Comparison of ENCODE assay signal across 14 cellular contexts in genomic region chr4:14180166-14180565, GRCh38.
A peak's percentile ranks its signal among the peaks of the same experiment; 100 is the strongest.
DNase-seq lines count a peak whose midpoint lies in the region; ATAC-seq, FAIRE-seq and TF ChIP-seq lines count a peak whose summit lies in the region.
"Had no signal": no experiment of that assay in that cellular context is flagged by ENCODE, and none has a peak within 500 bp of the region (broad histone marks: within the 10 kb centered on the region; RNA-seq: fewer than 3 reads in every experiment).

No MANE protein-coding gene starts in this region.

- H3K18ac ChIP-seq in mesenchymal stem cell (ENCODE audit: low read depth in 1 of 2, low read length in 2 of 2) = peak overlapping the region in 1 of 2 experiments; percentile 35

- no peak for TF ChIP-seq CTCF in VCaP (conservative IDR thresholded peaks at IDR 0.05)

- peaks cover 45 to 78% (median 67%) of the 10 kb centered on the region in 10 experiments for H3K4me1 ChIP-seq in BLaER1 treated with 17β-estradiol and CSF1 and Interleukin-3, amounts not matched to agents 10 nM and 100 nM
- H3K4me1 ChIP-seq in mesenchymal stem cell (ENCODE audit: control insufficient read depth, insufficient read depth, low read depth, low read length) = no peaks in the 10 kb centered on the region

- no peak overlapping the region for H2AFZ ChIP-seq in mesenchymal stem cell (ENCODE audit: low read depth, low read length)

- H4K20me1 ChIP-seq in BLaER1 treated with 17β-estradiol and CSF1 and Interleukin-3, amounts not matched to agents 10 nM and 100 nM = peaks cover 0 to 8% (median 0%) of the 10 kb centered on the region in 11 experiments; a peak in 4 of 22 replicates

- H4K91ac ChIP-seq in mesenchymal stem cell (ENCODE audit: low read length) = no peak overlapping the region

- H2BK120ac ChIP-seq in mesenchymal stem cell (ENCODE audit: low read depth, low read length) = no peak overlapping the region

- H2BK12ac ChIP-seq in mesenchymal stem cell (ENCODE audit: low read length in 2 of 2) = peak overlapping the region in 1 of 2 experiments; percentile 60

- peak overlapping the region; percentile 17 for H2AK5ac ChIP-seq in mesenchymal stem cell (ENCODE audit: low read length, severe bottlenecking)

- no peaks in the 10 kb centered on the region for H3K79me1 ChIP-seq in mesenchymal stem cell (replicated peaks; ENCODE audit: low read length, poor library complexity, severe bottlenecking)

- H3K4ac ChIP-seq in mesenchymal stem cell (ENCODE audit: low read depth in 1 of 2, low read length in 2 of 2) = no peak overlapping the region

- H4K8ac ChIP-seq in mesenchymal stem cell (ENCODE audit: low read length) = no peak overlapping the region

- H2BK15ac ChIP-seq in mesenchymal stem cell (ENCODE audit: low read depth, poor library complexity, severe bottlenecking) = no peak overlapping the region

- no peak overlapping the region for H3K9ac ChIP-seq in BLaER1 treated with 17β-estradiol and CSF1 and Interleukin-3, amounts not matched to agents 10 nM and 100 nM
- no peak overlapping the region for H3K9ac ChIP-seq in mesenchymal stem cell (ENCODE audit: low read length)

- FAIRE-seq in HTR-8/SVneo (lab: Jason Lieb, UNC) = peak; percentile 20
- FAIRE-seq: A204.1 had no signal

- DNase-seq in HTR-8/SVneo (ENCODE audit: insufficient read length, low spot score) (no peak), mesenchymal stem cell (no peak), NCI-H187 treated with DMSO at 0.1 percent for 48 hours (lab: John Stamatoyannopoulos, UW) (no peak), hepatic stellate cell (ENCODE audit: low spot score) (no peak)
- DNase-seq: CD8-positive, alpha-beta memory T cell; HCEC 1CT; HFFc6; KG1 had no signal

- no peak for ATAC-seq in HG03097 (IDR thresholded peaks at IDR 0.05; ENCODE audit: low FRiP score, unreplicated experiment)
- no peak for ATAC-seq in GM21381 (IDR thresholded peaks at IDR 0.05; ENCODE audit: unreplicated experiment)

- no peaks in the 10 kb centered on the region for H3K36me3 ChIP-seq in BLaER1 treated with 17β-estradiol and CSF1 and Interleukin-3, amounts not matched to agents 10 nM and 100 nM
- H3K36me3 ChIP-seq in mesenchymal stem cell (ENCODE audit: control insufficient read depth in 1 of 2, insufficient read depth in 2 of 2, low read depth in 1 of 2, low read length in 2 of 2) = no peaks in the 10 kb centered on the region

- H2BK5ac ChIP-seq in mesenchymal stem cell (ENCODE audit: low read depth, low read length, poor library complexity, severe bottlenecking) = no peak overlapping the region

- H3K27ac ChIP-seq in BLaER1 treated with 17β-estradiol and CSF1 and Interleukin-3, amounts not matched to agents 10 nM and 100 nM = no peak overlapping the region
- peak overlapping the region; percentile 38 for H3K27ac ChIP-seq in VCaP
- no peak overlapping the region for H3K27ac ChIP-seq in mesenchymal stem cell (ENCODE audit: low read length, poor library complexity, severe bottlenecking)
- H3K27ac ChIP-seq: HL-60 had no signal

- H3K4me2 ChIP-seq in BLaER1 treated with 17β-estradiol and CSF1 and Interleukin-3, amounts not matched to agents 10 nM and 100 nM = peak overlapping the region in 9 of 11 experiments; percentile 63 to 83 (median 73); a peak in 15 of 22 replicates
- H3K4me2 ChIP-seq in mesenchymal stem cell (ENCODE audit: low read length, poor library complexity, severe bottlenecking) = no peak overlapping the region

- H3K14ac ChIP-seq in mesenchymal stem cell (ENCODE audit: low read length in 2 of 2) = no peak overlapping the region

- H3K4me3 ChIP-seq in BLaER1 treated with 17β-estradiol and CSF1 and Interleukin-3, amounts not matched to agents 10 nM and 100 nM = no peak overlapping the region
- H3K4me3 ChIP-seq in mesenchymal stem cell (ENCODE audit: insufficient read depth in 1 of 2, low read depth in 1 of 2, low read length in 2 of 2) = no peak overlapping the region

- 75% methylated on average over 1 of the region's 2 CpGs for WGBS in mesenchymal stem cell

- no peak overlapping the region for H3K23ac ChIP-seq in mesenchymal stem cell (ENCODE audit: low read length in 2 of 2)

- H3K27me3 ChIP-seq in BLaER1 treated with 17β-estradiol and CSF1 and Interleukin-3, amounts not matched to agents 10 nM and 100 nM = peaks cover 0 to 59% (median 35%) of the 10 kb centered on the region in 11 experiments; a peak in 16 of 22 replicates
- H3K27me3 ChIP-seq in mesenchymal stem cell (ENCODE audit: control insufficient read depth in 1 of 2, insufficient read depth in 1 of 2, low read length in 2 of 2) = no peaks in the 10 kb centered on the region

- H3K9me3 ChIP-seq in BLaER1 treated with 17β-estradiol and CSF1 and Interleukin-3, amounts not matched to agents 10 nM and 100 nM (replicated peaks in 1 of 11) = no peaks in the 10 kb centered on the region
- H3K9me3 ChIP-seq in mesenchymal stem cell (ENCODE audit: control insufficient read depth, low read length) = no peaks in the 10 kb centered on the region
